ENCODE assay signal across 6 cellular contexts in genomic region chr3:196721097-196721496, GRCh38.
"Had no signal": no experiment of that assay in that cellular context is flagged by ENCODE, and none has a peak within 500 bp of the region (broad histone marks: within the 10 kb centered on the region; RNA-seq: fewer than 3 reads in every experiment).

No MANE protein-coding gene starts in this region.

- H3K27ac ChIP-seq: HL-60 had no signal

- H3K27ac Mint-ChIP-seq: IgD-negative memory B cell had no signal

- H3K9me3 Mint-ChIP-seq: IgD-negative memory B cell had no signal

- H3K27me3 Mint-ChIP-seq: IgD-negative memory B cell had no signal

- ATAC-seq: HepG2 had no signal

- DNase-seq: IMR-90, KBM-7 had no signal

- H3K4me3 Mint-ChIP-seq: IgD-negative memory B cell had no signal

- FAIRE-seq: HepG2, HTR-8/SVneo had no signal
